Comparison of ENCODE assay signal across 8 cellular contexts in genomic region chr1:53015508-53015860, GRCh38. TPM values are rescaled to one million over a fixed set of nuclear protein-coding genes. Genes with fewer than 3 reads are reported as not detected.
DNase-seq lines count a peak whose midpoint lies in the region; ATAC-seq and TF ChIP-seq lines count a peak whose summit lies in the region.

No MANE protein-coding gene starts in this region.

- peaks cover 7% of the 10 kb centered on the region for H3K36me3 Mint-ChIP-seq in osteocyte (ENCODE audit: unreplicated experiment)

- H3K79me2 ChIP-seq in DND-41 (ENCODE audit: insufficient read depth, low read length): peaks cover 37% of the 10 kb centered on the region
- peaks cover 7% of the 10 kb centered on the region for H3K79me2 ChIP-seq in OCI-LY3 (ENCODE audit: low read length)

- H3K27ac ChIP-seq in DND-41 (ENCODE audit: low read length): peak overlapping the region; percentile 73
- H3K27ac ChIP-seq in OCI-LY3 (ENCODE audit: low read length): no peak overlapping the region

- H3K9me3 Mint-ChIP-seq in osteocyte (ENCODE audit: unreplicated experiment): no peaks in the 10 kb centered on the region

- no peak for TF ChIP-seq CTCF in DND-41 (IDR thresholded peaks at IDR 0.05; ENCODE audit: borderline replicate concordance, extremely low read depth, low read length, poor library complexity, severe bottlenecking)
- no peak for TF ChIP-seq CTCF in OCI-LY3 (IDR thresholded peaks at IDR 0.05; ENCODE audit: low read depth, low read length)
- no peak for TF ChIP-seq CTCF in epithelial cell of proximal tubule (conservative IDR thresholded peaks at IDR 0.05; ENCODE audit: low read depth, low read length)
- no peak for TF ChIP-seq CTCF in osteocyte (IDR thresholded peaks at IDR 0.05)

- H3K4me3 ChIP-seq in DND-41 (ENCODE audit: low read depth in 1 of 2, low read length in 2 of 2) (peak overlapping the region; percentile 69 to 90), OCI-LY3 (ENCODE audit: low read length) (peak overlapping the region; percentile 95), epithelial cell of proximal tubule (ENCODE audit: low read depth, low read length) (peak overlapping the region; percentile 78)

- H3K27me3 ChIP-seq in DND-41 (ENCODE audit: insufficient read depth, low read length, poor library complexity): no peaks in the 10 kb centered on the region
- H3K27me3 ChIP-seq in OCI-LY3 (ENCODE audit: low read depth, low read length): no peaks in the 10 kb centered on the region

- H3K27ac Mint-ChIP-seq in osteocyte (ENCODE audit: unreplicated experiment): peak overlapping the region; percentile 52

- H2AFZ ChIP-seq in DND-41 (ENCODE audit: low read depth, low read length) (peak overlapping the region; percentile 82; the same call in 1 of the 2 replicates), OCI-LY3 (ENCODE audit: low read depth, low read length) (no peak overlapping the region)

- DNase-seq in DND-41: no peak
- no peak for DNase-seq in epithelial cell of proximal tubule (ENCODE audit: low read depth)
- DNase-seq in osteocyte (ENCODE audit: extremely low spot score, unreplicated experiment): no peak
- DNase-seq in NCI-H2029 treated with DMSO at 0.1 percent for 48 hours (lab: John Stamatoyannopoulos, UW): no peak
- no peak for DNase-seq in NCI-H82 (lab: John Stamatoyannopoulos, UW)

- H3K4me1 ChIP-seq in DND-41 (ENCODE audit: insufficient read depth, low read length): peaks cover 28% of the 10 kb centered on the region
- peaks cover 6% of the 10 kb centered on the region for H3K4me1 ChIP-seq in OCI-LY3 (ENCODE audit: low read length)

- H3K9me3 ChIP-seq in DND-41 (ENCODE audit: insufficient read depth, low read length, severe bottlenecking): no peaks in the 10 kb centered on the region
- H3K9me3 ChIP-seq in OCI-LY3 (ENCODE audit: insufficient read depth, low read length): no peaks in the 10 kb centered on the region

- H4K20me1 ChIP-seq in DND-41 (ENCODE audit: insufficient read depth, low read length) (no peaks in the 10 kb centered on the region), OCI-LY3 (ENCODE audit: insufficient read depth, low read length) (no peaks in the 10 kb centered on the region)

- peak overlapping the region; percentile 88 for H3K4me3 Mint-ChIP-seq in osteocyte (ENCODE audit: unreplicated experiment)

- H3K4me2 ChIP-seq in DND-41 (ENCODE audit: insufficient read depth, low read length) (peak overlapping the region; percentile 100), OCI-LY3 (ENCODE audit: low read length) (peak overlapping the region; percentile 96)

- H3K36me3 ChIP-seq in DND-41 (ENCODE audit: insufficient read depth, low read length) (no peaks in the 10 kb centered on the region), OCI-LY3 (replicated peaks; ENCODE audit: low read depth, low read length) (no peaks in the 10 kb centered on the region)

- ATAC-seq in DND-41 (ENCODE audit: insufficient read depth, low read depth) (no peak; the same call in 2 of the 3 replicates), HG03095 (IDR thresholded peaks at IDR 0.05; ENCODE audit: unreplicated experiment) (no peak), HG03175 (IDR thresholded peaks at IDR 0.05; ENCODE audit: unreplicated experiment) (no peak)

- peak overlapping the region; percentile 64 for H3K9ac ChIP-seq in DND-41 (ENCODE audit: low read depth, low read length)
- peak overlapping the region; percentile 65 for H3K9ac ChIP-seq in OCI-LY3 (ENCODE audit: low read length)

- no peaks in the 10 kb centered on the region for H3K27me3 Mint-ChIP-seq in osteocyte (ENCODE audit: unreplicated experiment)

- peaks cover 21% of the 10 kb centered on the region for H3K4me1 Mint-ChIP-seq in osteocyte (ENCODE audit: unreplicated experiment)

RNA-seq across cellular contexts. Expression of gene PODN, which starts 46.5 kb away (rescaled TPM):
- total RNA-seq in epithelial cell of proximal tubule: 0.06 TPM in 1 of 2 replicates, not detected in the other
- total RNA-seq in osteocyte: 6.5 and 6.6 TPM in 2 replicates
